Comparison of ENCODE assay signal across 1 cellular context in genomic region chr17:6713130-6713917, GRCh38.
TF ChIP-seq lines count a peak whose summit lies in the region.

SLC13A5 (minus strand) TSS chr17:6713369; CDS start chr17:6713333, 36 bp downstream.

TF ChIP-seq in HepG2, 621 proteins besides CTCF, POLR2A, EP300 and RAD21 (continued from another document and continues in another):
- TF ChIP-seq, protein P1, sequence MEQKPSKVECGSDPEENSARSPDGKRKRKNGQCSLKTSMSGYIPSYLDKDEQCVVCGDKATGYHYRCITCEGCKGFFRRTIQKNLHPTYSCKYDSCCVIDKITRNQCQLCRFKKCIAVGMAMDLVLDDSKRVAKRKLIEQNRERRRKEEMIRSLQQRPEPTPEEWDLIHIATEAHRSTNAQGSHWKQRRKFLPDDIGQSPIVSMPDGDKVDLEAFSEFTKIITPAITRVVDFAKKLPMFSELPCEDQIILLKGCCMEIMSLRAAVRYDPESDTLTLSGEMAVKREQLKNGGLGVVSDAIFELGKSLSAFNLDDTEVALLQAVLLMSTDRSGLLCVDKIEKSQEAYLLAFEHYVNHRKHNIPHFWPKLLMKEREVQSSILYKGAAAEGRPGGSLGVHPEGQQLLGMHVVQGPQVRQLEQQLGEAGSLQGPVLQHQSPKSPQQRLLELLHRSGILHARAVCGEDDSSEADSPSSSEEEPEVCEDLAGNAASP (CRISPR knock-in tag; IDR thresholded peaks at IDR 0.05; ENCODE audit: borderline replicate concordance): no peak; the same call in 1 of the 2 replicates
- TF ChIP-seq NRL (CRISPR knock-in tag; IDR thresholded peaks at IDR 0.05; ENCODE audit: borderline replicate concordance) (no peak), NCOA2 (CRISPR knock-in tag; IDR thresholded peaks at IDR 0.05) (peak; percentile 45), ZNF546 (CRISPR knock-in tag; conservative IDR thresholded peaks at IDR 0.05) (no peak), ZNF607 (CRISPR knock-in tag; IDR thresholded peaks at IDR 0.05; ENCODE audit: borderline replicate concordance) (no peak), PAF1 (CRISPR knock-in tag; IDR thresholded peaks at IDR 0.05) (no peak), ZZZ3 (CRISPR knock-in tag; IDR thresholded peaks at IDR 0.05; ENCODE audit: borderline replicate concordance) (no peak), CAMTA2 (CRISPR knock-in tag; IDR thresholded peaks at IDR 0.05; ENCODE audit: borderline replicate concordance) (0 out of 2 replicates have a peak, but pooled peaks have one; percentile 66), SNAPC2 (CRISPR knock-in tag; IDR thresholded peaks at IDR 0.05) (no peak), SCMH1 (CRISPR knock-in tag; IDR thresholded peaks at IDR 0.05; ENCODE audit: borderline replicate concordance) (no peak), ZNF432 (CRISPR knock-in tag; IDR thresholded peaks at IDR 0.05; ENCODE audit: borderline replicate concordance) (no peak), FOXM1 (CRISPR knock-in tag; IDR thresholded peaks at IDR 0.05) (no peak; the same call in 1 of the 2 replicates), FOXJ3 (CRISPR knock-in tag; IDR thresholded peaks at IDR 0.05; ENCODE audit: borderline replicate concordance) (peak; percentile 49; the same call in 1 of the 2 replicates), GRHL1 (CRISPR knock-in tag; conservative IDR thresholded peaks at IDR 0.05) (no peak), ZNF101 (CRISPR knock-in tag; IDR thresholded peaks at IDR 0.05; ENCODE audit: borderline replicate concordance, low read depth) (no peak), FOXO1 (CRISPR knock-in tag; IDR thresholded peaks at IDR 0.05) (peak; percentile 71), TFAP4 (IDR thresholded peaks at IDR 0.05; ENCODE audit: borderline replicate concordance, low read depth) (peak; percentile 30; the same call in 1 of the 2 replicates), THAP7 (CRISPR knock-in tag; IDR thresholded peaks at IDR 0.05) (peak; percentile 73; the same call in 1 of the 2 replicates), RFXANK (CRISPR knock-in tag; IDR thresholded peaks at IDR 0.05) (no peak), HNRNPK (IDR thresholded peaks at IDR 0.05; ENCODE audit: low read depth, low read length, poor library complexity, severe bottlenecking) (no peak), ZNF276 (CRISPR knock-in tag; IDR thresholded peaks at IDR 0.05; ENCODE audit: low read depth) (no peak; the same call in 1 of the 2 replicates), ZBTB46 (CRISPR knock-in tag; IDR thresholded peaks at IDR 0.05; ENCODE audit: borderline replicate concordance) (no peak), GTF3A (CRISPR knock-in tag; conservative IDR thresholded peaks at IDR 0.05) (no peak), ZNF253 (CRISPR knock-in tag; IDR thresholded peaks at IDR 0.05; ENCODE audit: borderline replicate concordance) (no peak), KAT8 (CRISPR knock-in tag; IDR thresholded peaks at IDR 0.05) (peak; percentile 68; the same call in 1 of the 2 replicates), ARNT2 (CRISPR knock-in tag; IDR thresholded peaks at IDR 0.05; ENCODE audit: low read depth) (peak; percentile 69), CBX2 (IDR thresholded peaks at IDR 0.05; ENCODE audit: low read depth, low read length) (no peak), CBX2 (CRISPR knock-in tag; IDR thresholded peaks at IDR 0.05; ENCODE audit: low read depth) (peak; percentile 70; the same call in 1 of the 2 replicates), PHF5A (CRISPR knock-in tag; IDR thresholded peaks at IDR 0.05; ENCODE audit: low read depth, unreplicated experiment) (no peak), RBM39 (IDR thresholded peaks at IDR 0.05; ENCODE audit: low read depth, low read length, poor library complexity, severe bottlenecking) (no peak), ATF2 (CRISPR knock-in tag; IDR thresholded peaks at IDR 0.05) (peak; percentile 41; the same call in 1 of the 2 replicates)
- TF ChIP-seq, protein P2, sequence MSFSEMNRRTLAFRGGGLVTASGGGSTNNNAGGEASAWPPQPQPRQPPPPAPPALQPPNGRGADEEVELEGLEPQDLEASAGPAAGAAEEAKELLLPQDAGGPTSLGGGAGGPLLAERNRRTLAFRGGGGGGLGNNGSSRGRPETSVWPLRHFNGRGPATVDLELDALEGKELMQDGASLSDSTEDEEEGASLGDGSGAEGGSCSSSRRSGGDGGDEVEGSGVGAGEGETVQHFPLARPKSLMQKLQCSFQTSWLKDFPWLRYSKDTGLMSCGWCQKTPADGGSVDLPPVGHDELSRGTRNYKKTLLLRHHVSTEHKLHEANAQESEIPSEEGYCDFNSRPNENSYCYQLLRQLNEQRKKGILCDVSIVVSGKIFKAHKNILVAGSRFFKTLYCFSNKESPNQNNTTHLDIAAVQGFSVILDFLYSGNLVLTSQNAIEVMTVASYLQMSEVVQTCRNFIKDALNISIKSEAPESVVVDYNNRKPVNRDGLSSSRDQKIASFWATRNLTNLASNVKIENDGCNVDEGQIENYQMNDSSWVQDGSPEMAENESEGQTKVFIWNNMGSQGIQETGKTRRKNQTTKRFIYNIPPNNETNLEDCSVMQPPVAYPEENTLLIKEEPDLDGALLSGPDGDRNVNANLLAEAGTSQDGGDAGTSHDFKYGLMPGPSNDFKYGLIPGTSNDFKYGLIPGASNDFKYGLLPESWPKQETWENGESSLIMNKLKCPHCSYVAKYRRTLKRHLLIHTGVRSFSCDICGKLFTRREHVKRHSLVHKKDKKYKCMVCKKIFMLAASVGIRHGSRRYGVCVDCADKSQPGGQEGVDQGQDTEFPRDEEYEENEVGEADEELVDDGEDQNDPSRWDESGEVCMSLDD (CRISPR knock-in tag; IDR thresholded peaks at IDR 0.05; ENCODE audit: borderline replicate concordance): 0 out of 2 replicates have a peak, but pooled peaks have one; percentile 53
- TF ChIP-seq, protein P3, sequence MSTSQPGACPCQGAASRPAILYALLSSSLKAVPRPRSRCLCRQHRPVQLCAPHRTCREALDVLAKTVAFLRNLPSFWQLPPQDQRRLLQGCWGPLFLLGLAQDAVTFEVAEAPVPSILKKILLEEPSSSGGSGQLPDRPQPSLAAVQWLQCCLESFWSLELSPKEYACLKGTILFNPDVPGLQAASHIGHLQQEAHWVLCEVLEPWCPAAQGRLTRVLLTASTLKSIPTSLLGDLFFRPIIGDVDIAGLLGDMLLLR (CRISPR knock-in tag; IDR thresholded peaks at IDR 0.05): no peak; the same call in 1 of the 2 replicates
- TF ChIP-seq, protein P4, sequence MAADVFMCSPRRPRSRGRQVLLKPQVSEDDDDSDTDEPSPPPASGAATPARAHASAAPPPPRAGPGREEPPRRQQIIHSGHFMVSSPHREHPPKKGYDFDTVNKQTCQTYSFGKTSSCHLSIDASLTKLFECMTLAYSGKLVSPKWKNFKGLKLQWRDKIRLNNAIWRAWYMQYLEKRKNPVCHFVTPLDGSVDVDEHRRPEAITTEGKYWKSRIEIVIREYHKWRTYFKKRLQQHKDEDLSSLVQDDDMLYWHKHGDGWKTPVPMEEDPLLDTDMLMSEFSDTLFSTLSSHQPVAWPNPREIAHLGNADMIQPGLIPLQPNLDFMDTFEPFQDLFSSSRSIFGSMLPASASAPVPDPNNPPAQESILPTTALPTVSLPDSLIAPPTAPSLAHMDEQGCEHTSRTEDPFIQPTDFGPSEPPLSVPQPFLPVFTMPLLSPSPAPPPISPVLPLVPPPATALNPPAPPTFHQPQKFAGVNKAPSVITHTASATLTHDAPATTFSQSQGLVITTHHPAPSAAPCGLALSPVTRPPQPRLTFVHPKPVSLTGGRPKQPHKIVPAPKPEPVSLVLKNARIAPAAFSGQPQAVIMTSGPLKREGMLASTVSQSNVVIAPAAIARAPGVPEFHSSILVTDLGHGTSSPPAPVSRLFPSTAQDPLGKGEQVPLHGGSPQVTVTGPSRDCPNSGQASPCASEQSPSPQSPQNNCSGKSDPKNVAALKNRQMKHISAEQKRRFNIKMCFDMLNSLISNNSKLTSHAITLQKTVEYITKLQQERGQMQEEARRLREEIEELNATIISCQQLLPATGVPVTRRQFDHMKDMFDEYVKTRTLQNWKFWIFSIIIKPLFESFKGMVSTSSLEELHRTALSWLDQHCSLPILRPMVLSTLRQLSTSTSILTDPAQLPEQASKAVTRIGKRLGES (CRISPR knock-in tag; IDR thresholded peaks at IDR 0.05; ENCODE audit: borderline replicate concordance): peak; percentile 72; the same call in 1 of the 2 replicates
- TF ChIP-seq, protein P5, sequence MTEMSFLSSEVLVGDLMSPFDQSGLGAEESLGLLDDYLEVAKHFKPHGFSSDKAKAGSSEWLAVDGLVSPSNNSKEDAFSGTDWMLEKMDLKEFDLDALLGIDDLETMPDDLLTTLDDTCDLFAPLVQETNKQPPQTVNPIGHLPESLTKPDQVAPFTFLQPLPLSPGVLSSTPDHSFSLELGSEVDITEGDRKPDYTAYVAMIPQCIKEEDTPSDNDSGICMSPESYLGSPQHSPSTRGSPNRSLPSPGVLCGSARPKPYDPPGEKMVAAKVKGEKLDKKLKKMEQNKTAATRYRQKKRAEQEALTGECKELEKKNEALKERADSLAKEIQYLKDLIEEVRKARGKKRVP (CRISPR knock-in tag; IDR thresholded peaks at IDR 0.05): peak in 1 of 2 experiments; percentile 69; a peak in 1 of 4 replicates
